ENCODE assay signal across 20 cellular contexts in the genomic region with DNA sequence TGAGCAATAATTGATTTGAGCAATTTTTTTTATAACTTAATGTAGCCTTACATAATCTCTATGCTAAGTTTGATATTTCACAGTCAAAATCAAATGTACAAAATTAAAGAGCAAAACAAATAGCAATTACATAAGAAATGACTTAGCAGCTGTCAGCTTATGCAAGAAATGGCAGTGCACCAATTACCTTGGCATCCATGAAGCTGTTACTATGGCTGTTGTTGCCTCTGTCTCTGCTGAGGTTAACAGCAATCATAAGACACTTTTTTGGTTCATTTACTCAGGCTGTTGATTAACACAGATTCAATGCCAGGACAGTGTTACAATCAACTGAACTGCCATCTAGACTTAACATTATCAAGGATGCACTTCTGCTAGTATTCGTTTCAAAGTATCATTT.
DNase-seq lines count a peak whose midpoint lies in the region; ATAC-seq, FAIRE-seq and TF ChIP-seq lines count a peak whose summit lies in the region.
"Had no signal": no experiment of that assay in that cellular context is flagged by ENCODE, and none has a peak within 500 bp of the region (broad histone marks: within the 10 kb centered on the region; RNA-seq: fewer than 3 reads in every experiment).

No MANE protein-coding gene starts in this region.

- H4K20me1 ChIP-seq in HepG2 (ENCODE audit: insufficient read depth, low read length) = no peaks in the 10 kb centered on the region

- TF ChIP-seq CTCF in liver (IDR thresholded peaks at IDR 0.05; ENCODE audit: low read depth, low read length, missing input control) (no peak), HepG2 (CRISPR knock-in tag; IDR thresholded peaks at IDR 0.05) (no peak)

- CTCF ChIA-PET in HepG2 (lab: Yijun Ruan, JAX; ENCODE audit: low intra/inter-chr PET ratio, low total read pairs) = no interaction called here

- DNase-seq in HepG2 (ENCODE audit: low spot score) (no peak), NCI-H774 (lab: John Stamatoyannopoulos, UW) (peak; percentile 8), middle frontal gyrus (ENCODE audit: extremely low spot score, low spot score) (peak; percentile 12), NCI-H345 (lab: John Stamatoyannopoulos, UW) (no peak), H4 (ENCODE audit: low spot score) (no peak)
- no peak for DNase-seq in effector memory CD8-positive, alpha-beta T cell
- DNase-seq: C1 segment of cervical spinal cord; CD8-positive, alpha-beta memory T cell; DND-41; HCEC 1CT; MM.1S; NCI-H1092; NCI-H1436 treated with DMSO at 0.1 percent for 48 hours; NCI-H2081 treated with DMSO at 0.1 percent for 48 hours; OCI-M1; SIG-M5; T-cell had no signal

- H2AFZ ChIP-seq in HepG2 (ENCODE audit: low read length) = no peak overlapping the region

- TF ChIP-seq POLR2A in HepG2 (IDR thresholded peaks at IDR 0.05; ENCODE audit: insufficient read depth in 1 of 2, low read depth in 2 of 2, low read length in 2 of 2) = no peak

- H3K79me2 ChIP-seq in HepG2 (ENCODE audit: insufficient read depth, low read length) = no peaks in the 10 kb centered on the region

- no peak for FAIRE-seq in HepG2 (lab: Jason Lieb, UNC)
- FAIRE-seq: D721Med had no signal

- H3K4me1 ChIP-seq in liver (ENCODE audit: control insufficient read depth in 4 of 4, insufficient read depth in 4 of 4, low read length in 3 of 4) (peaks cover 0 to 2% (median 0%) of the 10 kb centered on the region in 4 donors), HepG2 (ENCODE audit: insufficient read depth, low read length) (no peaks in the 10 kb centered on the region)

- in situ Hi-C loops in HepG2 (cut with HindIII; ENCODE audit: extremely low pct_ligation_motif_present, low pct_unique_long_range_greater_than_20kb) = no loop called here

- ATAC-seq in HepG2 = no peak
- no peak for ATAC-seq in effector memory CD8-positive, alpha-beta T cell (replicated peaks)
- ATAC-seq: SK-N-SH treated with all-trans-retinoic acid at 6 μM for 48 hours, T-cell had no signal

- no peak overlapping the region for H3K4me3 ChIP-seq in liver (ENCODE audit: low read depth in 1 of 3, low read length in 3 of 3)
- no peak overlapping the region for H3K4me3 ChIP-seq in HepG2 (replicated peaks in 1 of 3; ENCODE audit: insufficient read depth in 1 of 3, low read depth in 2 of 3, low read length in 3 of 3)

- H3K27ac Mint-ChIP-seq in effector memory CD8-positive, alpha-beta T cell = no peak overlapping the region
- H3K27ac Mint-ChIP-seq: CD8-positive, alpha-beta memory T cell; T-cell had no signal

- BruUV-seq in HepG2 (replicated peaks; lab: Mats Ljungman, UMichigan) = no TSS peak

- H3K27me3 Mint-ChIP-seq in effector memory CD8-positive, alpha-beta T cell = no peaks in the 10 kb centered on the region
- H3K27me3 Mint-ChIP-seq: T-cell had no signal

- H3K9me3 Mint-ChIP-seq in effector memory CD8-positive, alpha-beta T cell = no peaks in the 10 kb centered on the region

- H3K4me2 ChIP-seq in HepG2 (ENCODE audit: low read depth, low read length) = no peak overlapping the region

- TF ChIP-seq EP300 in HepG2 (IDR thresholded peaks at IDR 0.05; ENCODE audit: low read depth in 2 of 2, low read length in 2 of 2) (no peak), HepG2 (CRISPR knock-in tag; IDR thresholded peaks at IDR 0.05; ENCODE audit: borderline replicate concordance) (no peak)

- no peaks in the 10 kb centered on the region for H3K36me3 ChIP-seq in liver (ENCODE audit: control insufficient read depth in 4 of 4, insufficient read depth in 3 of 4, low read depth in 1 of 4, low read length in 3 of 4)
- H3K36me3 ChIP-seq in HepG2 (replicated peaks in 1 of 2; ENCODE audit: control insufficient read depth in 1 of 2, insufficient read depth in 2 of 2, low read length in 2 of 2) = no peaks in the 10 kb centered on the region

- POLR2A ChIA-PET in HepG2 (lab: Yijun Ruan, JAX) = no interaction called here

- H3K27me3 ChIP-seq in liver (ENCODE audit: control insufficient read depth in 4 of 4, insufficient read depth in 4 of 4, low read length in 3 of 4) (no peaks in the 10 kb centered on the region), HepG2 (ENCODE audit: control insufficient read depth in 1 of 2, insufficient read depth in 2 of 2, low read length in 2 of 2) (no peaks in the 10 kb centered on the region)

- H3K4me3 Mint-ChIP-seq in effector memory CD8-positive, alpha-beta T cell = no peak overlapping the region
- H3K4me3 Mint-ChIP-seq: CD8-positive, alpha-beta memory T cell; T-cell had no signal

- no peaks in the 10 kb centered on the region for H3K4me1 Mint-ChIP-seq in effector memory CD8-positive, alpha-beta T cell (ENCODE audit: low read depth in 2 of 2)
- H3K4me1 Mint-ChIP-seq: CD8-positive, alpha-beta memory T cell; T-cell had no signal

- TF ChIP-seq RAD21 in liver (IDR thresholded peaks at IDR 0.05) (no peak), HepG2 (CRISPR knock-in tag; IDR thresholded peaks at IDR 0.05) (no peak)

- WGBS in liver = 60% methylated on average over 1 of the region's 1 CpG
- 0% methylated on average over 1 of the region's 1 CpG for WGBS in HepG2 (ENCODE audit: low lambda C conversion rate)

- H3K36me3 Mint-ChIP-seq in effector memory CD8-positive, alpha-beta T cell (ENCODE audit: insufficient read depth) = no peaks in the 10 kb centered on the region
- H3K36me3 Mint-ChIP-seq: CD8-positive, alpha-beta memory T cell; T-cell had no signal

- H3K9ac ChIP-seq in liver (ENCODE audit: low read depth in 1 of 2, low read length in 2 of 2) (no peak overlapping the region), HepG2 (ENCODE audit: insufficient read depth, low read depth, low read length) (no peak overlapping the region)

- intact Hi-C loops in HepG2 (cut with micrococcal nuclease; ENCODE audit: unreplicated experiment) = no loop called here

- no peak overlapping the region for H3K27ac ChIP-seq in liver (ENCODE audit: low read depth in 1 of 2, low read length in 2 of 2)
- H3K27ac ChIP-seq in HepG2 (ENCODE audit: extremely low read length, insufficient read depth, low read length) = no peak overlapping the region

- H3K9me3 ChIP-seq in liver (ENCODE audit: control insufficient read depth in 4 of 4, low read length in 3 of 4) (no peaks in the 10 kb centered on the region), HepG2 (ENCODE audit: low read length) (no peaks in the 10 kb centered on the region)

TF ChIP-seq in liver, 16 proteins besides CTCF, POLR2A, EP300 and RAD21:
- TF ChIP-seq RXRA (IDR thresholded peaks at IDR 0.05) = no peak
- TF ChIP-seq, protein P1, sequence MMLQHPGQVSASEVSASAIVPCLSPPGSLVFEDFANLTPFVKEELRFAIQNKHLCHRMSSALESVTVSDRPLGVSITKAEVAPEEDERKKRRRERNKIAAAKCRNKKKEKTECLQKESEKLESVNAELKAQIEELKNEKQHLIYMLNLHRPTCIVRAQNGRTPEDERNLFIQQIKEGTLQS (IDR thresholded peaks at IDR 0.05) = no peak
- TF ChIP-seq YY1 (IDR thresholded peaks at IDR 0.05) = peak; percentile 63
TF ChIP-seq in liver: peak in this region for 1.

TF ChIP-seq in HepG2, 621 proteins besides CTCF, POLR2A, EP300 and RAD21 (continues in another document):
- TF ChIP-seq, protein P2, sequence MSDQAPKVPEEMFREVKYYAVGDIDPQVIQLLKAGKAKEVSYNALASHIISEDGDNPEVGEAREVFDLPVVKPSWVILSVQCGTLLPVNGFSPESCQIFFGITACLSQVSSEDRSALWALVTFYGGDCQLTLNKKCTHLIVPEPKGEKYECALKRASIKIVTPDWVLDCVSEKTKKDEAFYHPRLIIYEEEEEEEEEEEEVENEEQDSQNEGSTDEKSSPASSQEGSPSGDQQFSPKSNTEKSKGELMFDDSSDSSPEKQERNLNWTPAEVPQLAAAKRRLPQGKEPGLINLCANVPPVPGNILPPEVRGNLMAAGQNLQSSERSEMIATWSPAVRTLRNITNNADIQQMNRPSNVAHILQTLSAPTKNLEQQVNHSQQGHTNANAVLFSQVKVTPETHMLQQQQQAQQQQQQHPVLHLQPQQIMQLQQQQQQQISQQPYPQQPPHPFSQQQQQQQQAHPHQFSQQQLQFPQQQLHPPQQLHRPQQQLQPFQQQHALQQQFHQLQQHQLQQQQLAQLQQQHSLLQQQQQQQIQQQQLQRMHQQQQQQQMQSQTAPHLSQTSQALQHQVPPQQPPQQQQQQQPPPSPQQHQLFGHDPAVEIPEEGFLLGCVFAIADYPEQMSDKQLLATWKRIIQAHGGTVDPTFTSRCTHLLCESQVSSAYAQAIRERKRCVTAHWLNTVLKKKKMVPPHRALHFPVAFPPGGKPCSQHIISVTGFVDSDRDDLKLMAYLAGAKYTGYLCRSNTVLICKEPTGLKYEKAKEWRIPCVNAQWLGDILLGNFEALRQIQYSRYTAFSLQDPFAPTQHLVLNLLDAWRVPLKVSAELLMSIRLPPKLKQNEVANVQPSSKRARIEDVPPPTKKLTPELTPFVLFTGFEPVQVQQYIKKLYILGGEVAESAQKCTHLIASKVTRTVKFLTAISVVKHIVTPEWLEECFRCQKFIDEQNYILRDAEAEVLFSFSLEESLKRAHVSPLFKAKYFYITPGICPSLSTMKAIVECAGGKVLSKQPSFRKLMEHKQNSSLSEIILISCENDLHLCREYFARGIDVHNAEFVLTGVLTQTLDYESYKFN (CRISPR knock-in tag; conservative IDR thresholded peaks at IDR 0.05) = no peak
- TF ChIP-seq MEIS2 (CRISPR knock-in tag; IDR thresholded peaks at IDR 0.05) (no peak), CCAR2 (optimal IDR thresholded peaks at IDR 0.05; ENCODE audit: low read depth, low read length) (no peak), ELF3 (CRISPR knock-in tag; IDR thresholded peaks at IDR 0.05) (no peak)
- TF ChIP-seq, protein P3, sequence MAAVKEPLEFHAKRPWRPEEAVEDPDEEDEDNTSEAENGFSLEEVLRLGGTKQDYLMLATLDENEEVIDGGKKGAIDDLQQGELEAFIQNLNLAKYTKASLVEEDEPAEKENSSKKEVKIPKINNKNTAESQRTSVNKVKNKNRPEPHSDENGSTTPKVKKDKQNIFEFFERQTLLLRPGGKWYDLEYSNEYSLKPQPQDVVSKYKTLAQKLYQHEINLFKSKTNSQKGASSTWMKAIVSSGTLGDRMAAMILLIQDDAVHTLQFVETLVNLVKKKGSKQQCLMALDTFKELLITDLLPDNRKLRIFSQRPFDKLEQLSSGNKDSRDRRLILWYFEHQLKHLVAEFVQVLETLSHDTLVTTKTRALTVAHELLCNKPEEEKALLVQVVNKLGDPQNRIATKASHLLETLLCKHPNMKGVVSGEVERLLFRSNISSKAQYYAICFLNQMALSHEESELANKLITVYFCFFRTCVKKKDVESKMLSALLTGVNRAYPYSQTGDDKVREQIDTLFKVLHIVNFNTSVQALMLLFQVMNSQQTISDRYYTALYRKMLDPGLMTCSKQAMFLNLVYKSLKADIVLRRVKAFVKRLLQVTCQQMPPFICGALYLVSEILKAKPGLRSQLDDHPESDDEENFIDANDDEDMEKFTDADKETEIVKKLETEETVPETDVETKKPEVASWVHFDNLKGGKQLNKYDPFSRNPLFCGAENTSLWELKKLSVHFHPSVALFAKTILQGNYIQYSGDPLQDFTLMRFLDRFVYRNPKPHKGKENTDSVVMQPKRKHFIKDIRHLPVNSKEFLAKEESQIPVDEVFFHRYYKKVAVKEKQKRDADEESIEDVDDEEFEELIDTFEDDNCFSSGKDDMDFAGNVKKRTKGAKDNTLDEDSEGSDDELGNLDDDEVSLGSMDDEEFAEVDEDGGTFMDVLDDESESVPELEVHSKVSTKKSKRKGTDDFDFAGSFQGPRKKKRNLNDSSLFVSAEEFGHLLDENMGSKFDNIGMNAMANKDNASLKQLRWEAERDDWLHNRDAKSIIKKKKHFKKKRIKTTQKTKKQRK (IDR thresholded peaks at IDR 0.05; ENCODE audit: low read length) = no peak

Comparison
In these comparisons a context has a peak if more than half of its experiments do, and no peak if none do; other contexts are left out.
1. DNase-seq: peak in NCI-H774 (single experiment) and middle frontal gyrus (single experiment); none in HepG2 (single experiment), effector memory CD8-positive, alpha-beta T cell (0 of 3), NCI-H345 (single experiment) and H4 (single experiment).